ENCODE assay signal across 15 cellular contexts in the genomic region with DNA sequence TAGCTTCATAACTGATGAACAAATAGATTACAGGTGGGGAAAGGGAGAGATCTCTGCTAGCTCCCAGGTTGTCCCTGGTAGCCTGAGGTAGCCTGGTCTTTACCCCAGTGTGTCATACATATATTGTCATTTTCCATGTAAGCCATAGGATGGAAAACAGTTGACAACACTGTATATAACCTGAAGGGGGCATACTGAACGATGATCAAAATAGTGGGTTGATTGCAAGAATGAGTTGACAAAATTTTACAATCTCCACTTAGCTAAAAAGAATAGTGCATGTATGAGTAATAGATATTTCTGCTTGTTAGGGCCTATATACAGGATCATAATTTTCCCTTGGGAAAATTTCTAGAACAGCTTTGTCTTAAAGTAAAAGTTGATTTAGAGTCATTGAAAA.
A peak's percentile ranks its signal among the peaks of the same experiment; 100 is the strongest.
DNase-seq lines count a peak whose midpoint lies in the region; ATAC-seq and TF ChIP-seq lines count a peak whose summit lies in the region.
"Had no signal": no experiment of that assay in that cellular context is flagged by ENCODE, and none has a peak within 500 bp of the region (broad histone marks: within the 10 kb centered on the region; RNA-seq: fewer than 3 reads in every experiment).

No MANE protein-coding gene starts in this region.

- H2AFZ ChIP-seq in Loucy (ENCODE audit: low read length) (no peak overlapping the region), mammary epithelial cell (ENCODE audit: low read depth, low read length) (no peak overlapping the region)

- 60% methylated on average over 1 of the region's 1 CpG for WGBS in mammary epithelial cell (ENCODE audit: low coverage, missing lambda C conversion rate)
- 71 to 77% methylated on average over 1 of the region's 1 CpG for WGBS in tibial nerve, 2 donors

- no peak overlapping the region for H3K9ac ChIP-seq in Loucy (ENCODE audit: low read depth, low read length, poor library complexity, severe bottlenecking)
- H3K9ac ChIP-seq in mammary epithelial cell (ENCODE audit: insufficient read depth, low read length) = no peak overlapping the region

- H4K20me1 ChIP-seq in Loucy (ENCODE audit: insufficient read depth, low read length, poor library complexity, severe bottlenecking) = no peaks in the 10 kb centered on the region
- no peaks in the 10 kb centered on the region for H4K20me1 ChIP-seq in mammary epithelial cell (ENCODE audit: insufficient read depth, low read length)

- H3K27ac ChIP-seq in mammary epithelial cell (ENCODE audit: insufficient read depth, low read depth, low read length) (no peak overlapping the region), tibial nerve (no peak overlapping the region)
- H3K27ac ChIP-seq: breast epithelium had no signal

- H3K79me2 ChIP-seq in Loucy (ENCODE audit: insufficient read depth, low read length) (no peaks in the 10 kb centered on the region), mammary epithelial cell (ENCODE audit: insufficient read depth, low read length) (no peaks in the 10 kb centered on the region)

- no peak overlapping the region for H3K4me2 ChIP-seq in Loucy (ENCODE audit: low read depth, low read length, poor library complexity, severe bottlenecking)
- H3K4me2 ChIP-seq in mammary epithelial cell (ENCODE audit: insufficient read depth, low read depth, low read length) = no peak overlapping the region

- H3K36me3 ChIP-seq in Loucy (ENCODE audit: insufficient read depth, low read length) = no peaks in the 10 kb centered on the region
- H3K36me3 ChIP-seq in mammary epithelial cell (ENCODE audit: insufficient read depth, low read length) = no peaks in the 10 kb centered on the region
- no peaks in the 10 kb centered on the region for H3K36me3 ChIP-seq in tibial nerve
- H3K36me3 ChIP-seq: breast epithelium had no signal

- H3K9me3 ChIP-seq in Loucy (ENCODE audit: insufficient read depth, low read depth, low read length) (no peaks in the 10 kb centered on the region), mammary epithelial cell (replicated peaks; ENCODE audit: insufficient read depth, low read length) (no peaks in the 10 kb centered on the region), tibial nerve (no peaks in the 10 kb centered on the region)
- H3K9me3 ChIP-seq: breast epithelium had no signal

- BruUV-seq in mammary epithelial cell (replicated peaks; lab: Mats Ljungman, UMichigan) = no TSS peak

- H3K4me1 ChIP-seq in Loucy (ENCODE audit: insufficient read depth, low read length, poor library complexity, severe bottlenecking) (no peaks in the 10 kb centered on the region), mammary epithelial cell (ENCODE audit: insufficient read depth, low read length) (no peaks in the 10 kb centered on the region), tibial nerve (peaks cover 0 to 6% (median 0%) of the 10 kb centered on the region in 4 donors)
- H3K4me1 ChIP-seq: breast epithelium had no signal

- DNase-seq in A172 (ENCODE audit: low spot score) (peak; percentile 19), cardiac fibroblast (ENCODE audit: low read depth in 2 of 2) (peak; percentile 23 to 38), NCI-H82 (lab: John Stamatoyannopoulos, UW) (no peak), mammary epithelial cell (no peak), tibial nerve (ENCODE audit: low spot score in 2 of 2) (no peak), Right ventricle myocardium inferior (ENCODE audit: missing footprints) (no peak)
- DNase-seq: activated naive CD4-positive, alpha-beta T cell treated with anti-CD3 and anti-CD28 coated beads for 36 hours; left cardiac atrium; naive B cell; NCI-H1436 treated with DMSO at 0.1 percent for 48 hours; NCI-H524 treated with DMSO at 0.1 percent for 48 hours; SHP77 had no signal

- TF ChIP-seq CTCF in GM12873 (IDR thresholded peaks at IDR 0.05; ENCODE audit: insufficient read depth, low read depth, low read length, missing control alignments) (peak; percentile 16), Loucy (conservative IDR thresholded peaks at IDR 0.05; ENCODE audit: low read length) (peak; percentile 57), cardiac fibroblast (IDR thresholded peaks at IDR 0.05; ENCODE audit: low read depth, low read length) (peak; percentile 22), mammary epithelial cell (conservative IDR thresholded peaks at IDR 0.05 in 1 of 2, IDR thresholded peaks at IDR 0.05 in 1 of 2; ENCODE audit: extremely low read depth in 1 of 2, insufficient read depth in 1 of 2, low read depth in 1 of 2, low read length in 2 of 2) (peak in 1 of 2 donors; percentile 13), tibial nerve (IDR thresholded peaks at IDR 0.05) (no peak)

- no peaks in the 10 kb centered on the region for H3K9me2 ChIP-seq in Loucy (replicated peaks; ENCODE audit: low read depth, low read length)

- dilution Hi-C loops in mammary epithelial cell (cut with HindIII; ENCODE audit: low sequenced_read_pairs) = no loop called here

- intact Hi-C loops in mammary epithelial cell (cut with micrococcal nuclease) = no loop called here
- intact Hi-C loops in Right ventricle myocardium inferior (cut with DNase I) = loop anchor here (10.0 kb wide), 1 partner anchor 329 kb away; no protein-coding TSS in a partner anchor

- no peak for TF ChIP-seq POLR2A in tibial nerve (IDR thresholded peaks at IDR 0.05)

- H3K4me3 ChIP-seq in Loucy (ENCODE audit: low read length, poor library complexity, severe bottlenecking) = no peak overlapping the region
- no peak overlapping the region for H3K4me3 ChIP-seq in cardiac fibroblast (replicated peaks in 1 of 2; ENCODE audit: low read depth in 2 of 2, low read length in 2 of 2)
- H3K4me3 ChIP-seq in mammary epithelial cell (replicated peaks in 1 of 3; ENCODE audit: insufficient read depth in 1 of 3, low read depth in 2 of 3, low read length in 3 of 3) = no peak overlapping the region
- H3K4me3 ChIP-seq in tibial nerve = no peak overlapping the region
- H3K4me3 ChIP-seq: breast epithelium had no signal

- ATAC-seq in Right ventricle myocardium inferior = no peak
- ATAC-seq: left cardiac atrium had no signal

- H3F3A ChIP-seq in Loucy (ENCODE audit: low read depth) = no peaks in the 10 kb centered on the region

- TF ChIP-seq EP300 in tibial nerve (IDR thresholded peaks at IDR 0.05) = no peak

- CTCF ChIA-PET in mammary epithelial cell (lab: Charles Lee; ENCODE audit: low non-redundant PET) = no interaction called here

- H3K27me3 ChIP-seq in Loucy (ENCODE audit: insufficient read depth, low read length, poor library complexity, severe bottlenecking) = no peaks in the 10 kb centered on the region
- H3K27me3 ChIP-seq in mammary epithelial cell (ENCODE audit: insufficient read depth, low read length) = no peaks in the 10 kb centered on the region
- H3K27me3 ChIP-seq in tibial nerve = no peaks in the 10 kb centered on the region
- H3K27me3 ChIP-seq: breast epithelium had no signal

- in situ Hi-C loops in mammary epithelial cell (cut with MboI; ENCODE audit: low sequenced_read_pairs in 2 of 2) = no loop called here

Comparison
In these comparisons a context has a peak if more than half of its experiments do, and no peak if none do; other contexts are left out.
1. DNase-seq: peak in A172 (single experiment) and cardiac fibroblast (2 of 2); none in NCI-H82 (single experiment), mammary epithelial cell (single experiment), tibial nerve (0 of 2) and Right ventricle myocardium inferior (single experiment).
2. CTCF ChIP-seq: peak in GM12873 (single experiment), Loucy (single experiment) and cardiac fibroblast (single experiment); none in tibial nerve (0 of 5).